ENCODE assay signal across 8 cellular contexts in the genomic region with DNA sequence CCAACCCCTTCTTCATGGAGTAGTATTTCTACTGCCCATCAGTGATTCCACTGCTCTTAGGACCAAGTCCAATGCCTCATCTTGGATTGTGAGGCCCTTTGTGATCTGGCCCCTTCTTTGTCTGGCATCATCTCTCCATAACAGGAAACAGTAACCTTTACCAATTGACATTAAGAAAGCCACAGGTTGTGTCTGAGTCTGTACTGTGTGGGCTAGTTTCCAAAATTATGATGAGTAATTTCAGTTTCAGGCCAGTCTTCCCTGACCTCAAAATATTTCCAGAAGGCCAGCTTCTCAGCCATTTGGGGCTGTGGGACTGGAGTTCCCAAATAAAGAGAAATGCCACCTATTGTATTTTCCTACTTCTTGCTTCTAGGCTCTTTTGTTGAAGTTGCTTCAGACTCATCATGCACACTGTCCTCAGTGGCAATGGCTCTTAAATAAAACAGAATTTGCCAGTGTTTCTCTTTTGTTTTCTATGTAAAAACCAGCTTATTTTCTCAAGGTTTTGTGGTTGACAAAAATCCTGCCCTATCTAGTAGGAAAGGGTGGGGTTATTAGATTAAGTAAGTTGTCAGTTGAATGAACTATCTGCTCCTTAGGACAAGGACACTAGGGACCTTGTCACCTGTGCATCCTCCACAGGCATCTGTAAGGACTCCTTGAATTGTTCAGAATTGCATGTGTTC. TPM values are rescaled to one million over a fixed set of nuclear protein-coding genes. Genes with fewer than 3 reads are reported as not detected.
A peak's percentile ranks its signal among the peaks of the same experiment; 100 is the strongest.
DNase-seq lines count a peak whose midpoint lies in the region; ATAC-seq and TF ChIP-seq lines count a peak whose summit lies in the region.

No MANE protein-coding gene starts in this region.

- H3K36me3 ChIP-seq in ACC112 (ENCODE audit: insufficient read depth, low read length) (no peaks in the 10 kb centered on the region), uterus (no peaks in the 10 kb centered on the region), transverse colon (no peaks in the 10 kb centered on the region)

- no peaks in the 10 kb centered on the region for H3K27me3 ChIP-seq in ACC112 (ENCODE audit: insufficient read depth, low read length)
- H3K27me3 ChIP-seq in uterus = no peaks in the 10 kb centered on the region
- no peaks in the 10 kb centered on the region for H3K27me3 ChIP-seq in transverse colon

- DNase-seq in uterus (no peak), left colon (no peak), NCI-H446 (lab: John Stamatoyannopoulos, UW) (no peak), transverse colon (no peak)

- no peak overlapping the region for H2AFZ ChIP-seq in ACC112 (ENCODE audit: low read length, unreplicated experiment)

- H3K4me1 Mint-ChIP-seq in activated naive CD8-positive, alpha-beta T cell (ENCODE audit: low read depth) = peaks cover 31% of the 10 kb centered on the region

- H3K36me3 Mint-ChIP-seq in activated naive CD8-positive, alpha-beta T cell = peaks cover 7% of the 10 kb centered on the region

- TF ChIP-seq POLR2A in uterus (IDR thresholded peaks at IDR 0.05) (no peak), transverse colon (IDR thresholded peaks at IDR 0.05) (no peak)

- TF ChIP-seq CTCF in uterus (IDR thresholded peaks at IDR 0.05) = no peak
- TF ChIP-seq CTCF in transverse colon (IDR thresholded peaks at IDR 0.05) = no peak

- H3K4me1 ChIP-seq in ACC112 (ENCODE audit: control insufficient read depth, insufficient read depth, low read length, unreplicated experiment) = peaks cover 25% of the 10 kb centered on the region
- peaks cover 0 to 8% of the 10 kb centered on the region in 2 donors for H3K4me1 ChIP-seq in uterus
- H3K4me1 ChIP-seq in transverse colon = peaks cover 0 to 7% (median 0%) of the 10 kb centered on the region in 4 donors

- no peaks in the 10 kb centered on the region for H3K9me3 ChIP-seq in uterus
- H3K9me3 ChIP-seq in transverse colon = no peaks in the 10 kb centered on the region

- intact Hi-C loops in uterus (cut with DNase I; ENCODE audit: low total_unique reads) (no loop called here), left colon (cut with DNase I, micrococcal nuclease) (no loop called here), transverse colon (cut with DNase I; ENCODE audit: low total_unique reads) (no loop called here)

- H3K79me2 ChIP-seq in ACC112 (ENCODE audit: control insufficient read depth, insufficient read depth, low read length, unreplicated experiment) = no peaks in the 10 kb centered on the region

- peak overlapping the region; percentile 55 for H3K4me3 Mint-ChIP-seq in activated naive CD8-positive, alpha-beta T cell

- H3K4me3 ChIP-seq in ACC112 (ENCODE audit: low read depth, low read length) (no peak overlapping the region), uterus (no peak overlapping the region), transverse colon (no peak overlapping the region)

- H3K27me3 Mint-ChIP-seq in activated naive CD8-positive, alpha-beta T cell = no peaks in the 10 kb centered on the region

- TF ChIP-seq EP300 in transverse colon (IDR thresholded peaks at IDR 0.05; ENCODE audit: low read depth) = no peak

- peak; percentile 85 for ATAC-seq in GM18868 (IDR thresholded peaks at IDR 0.05; ENCODE audit: unreplicated experiment)
- ATAC-seq in HG03097 (IDR thresholded peaks at IDR 0.05; ENCODE audit: low FRiP score, unreplicated experiment) = peak; percentile 66
- no peak for ATAC-seq in left colon

- in situ Hi-C loops in transverse colon (cut with MboI; ENCODE audit: low pct_ligation_motif_present in 1 of 4, low pct_unique_long_range_greater_than_20kb in 1 of 4, low sequenced_read_pairs in 3 of 4) = loop anchor here in 1 of 4 donors (10.0 kb wide), 1 partner anchor 95 kb away; no protein-coding TSS in a partner anchor

- peak overlapping the region; percentile 16; the same call in 1 of the 2 replicates for H3K27ac ChIP-seq in ACC112 (ENCODE audit: low read depth, low read length)
- peak overlapping the region; percentile 35 to 43 for H3K27ac ChIP-seq in uterus
- H3K27ac ChIP-seq in transverse colon = no peak overlapping the region

- peak overlapping the region; percentile 97 for H3K27ac Mint-ChIP-seq in activated naive CD8-positive, alpha-beta T cell

- peaks cover 3% of the 10 kb centered on the region for H3K9me3 Mint-ChIP-seq in activated naive CD8-positive, alpha-beta T cell (ENCODE audit: low read depth)

RNA-seq across cellular contexts. Expression of gene ACKR4, which starts 47.0 kb away (rescaled TPM):
- total RNA-seq in uterus (1 to 10 TPM; 2.0 to 4.7 (median 4.4) TPM), left colon (1 to 10 TPM in 1 of 2 donors, under 1 TPM in 1; 0.67 to 2.8 TPM), transverse colon (1 to 10 TPM in 1 of 4 donors, under 1 TPM in 1, not detected in 2; 0.95 to 1.4 TPM)

Comparison
In these comparisons a context has a peak if more than half of its experiments do, and no peak if none do; other contexts are left out.
1. H3K27ac ChIP-seq: peak in ACC112 (single experiment) and uterus (2 of 2); none in transverse colon (0 of 4).